ENCODE assay signal across 3 cellular contexts in genomic region chr1:21131200-21131599, GRCh38.
TF ChIP-seq lines count a peak whose summit lies in the region.

No MANE protein-coding gene starts in this region.

TF ChIP-seq in HEK293, 187 proteins besides CTCF, POLR2A, EP300 and RAD21:
- TF ChIP-seq SETDB1 (IDR thresholded peaks at IDR 0.05; ENCODE audit: insufficient read length, low read length), result peak; percentile 51
- no peak for TF ChIP-seq REPIN1 (tag by site-specific recombination; IDR thresholded peaks at IDR 0.05; ENCODE audit: low read depth)
- 0 out of 2 replicates have a peak, but pooled peaks have one; percentile 14 for TF ChIP-seq ZXDB (tag by site-specific recombination; IDR thresholded peaks at IDR 0.05)
- TF ChIP-seq ZNF362 (tag by site-specific recombination; IDR thresholded peaks at IDR 0.05), result peak; percentile 77; the same call in 1 of the 2 replicates
- TF ChIP-seq ZNF133 (tag by site-specific recombination; IDR thresholded peaks at IDR 0.05), result peak; percentile 99
TF ChIP-seq in HEK293: peak in this region for 4.

TF ChIP-seq in K562, 482 proteins besides CTCF, POLR2A, EP300 and RAD21:
- peak; percentile 19; the same call in 1 of the 2 replicates for TF ChIP-seq ZNF121 (CRISPR knock-in tag; conservative IDR thresholded peaks at IDR 0.05)
- no peak for TF ChIP-seq ELK3 (CRISPR knock-in tag; IDR thresholded peaks at IDR 0.05)

TF ChIP-seq in SK-N-SH, 30 proteins besides CTCF, POLR2A, EP300 and RAD21:
- TF ChIP-seq NFIC (IDR thresholded peaks at IDR 0.05; ENCODE audit: borderline replicate concordance) (no peak), USF1 (IDR thresholded peaks at IDR 0.05; ENCODE audit: borderline replicate concordance, low read depth) (no peak), SMC3 (IDR thresholded peaks at IDR 0.05; ENCODE audit: low read depth, low read length) (no peak), FOXJ3 (CRISPR knock-in tag; IDR thresholded peaks at IDR 0.05) (no peak), IRF3 (IDR thresholded peaks at IDR 0.05; ENCODE audit: low read depth, low read length) (no peak), RCOR1 (IDR thresholded peaks at IDR 0.05; ENCODE audit: low read length) (no peak), TEAD4 (IDR thresholded peaks at IDR 0.05; ENCODE audit: borderline replicate concordance, insufficient read depth) (no peak), TAF1 (IDR thresholded peaks at IDR 0.05; ENCODE audit: borderline replicate concordance, low read depth, low read length) (no peak), RXRA (IDR thresholded peaks at IDR 0.05; ENCODE audit: borderline replicate concordance, low read depth) (no peak), TCF12 (IDR thresholded peaks at IDR 0.05) (no peak), EZH2phosphoT487 (IDR thresholded peaks at IDR 0.05; ENCODE audit: borderline replicate concordance, low read depth) (no peak), FOSL2 (IDR thresholded peaks at IDR 0.05; ENCODE audit: borderline replicate concordance, low read depth) (no peak), USF2 (IDR thresholded peaks at IDR 0.05; ENCODE audit: borderline replicate concordance, low read depth, low read length) (no peak), JUND (IDR thresholded peaks at IDR 0.05) (no peak), POLR2AphosphoS5 (IDR thresholded peaks at IDR 0.05; ENCODE audit: low read depth, low read length) (no peak), ZBTB33 (IDR thresholded peaks at IDR 0.05; ENCODE audit: borderline replicate concordance, low read depth) (no peak), FOXM1 (IDR thresholded peaks at IDR 0.05; ENCODE audit: low read depth) (no peak)
